18 cellular contexts compared by ENCODE assay signal in genomic region chr11:13011366-13012036, GRCh38. TPM values are rescaled to one million over a fixed set of nuclear protein-coding genes. Genes with fewer than 3 reads are reported as not detected.
DNase-seq lines count a peak whose midpoint lies in the region; ATAC-seq and TF ChIP-seq lines count a peak whose summit lies in the region.
"Had no signal": no experiment of that assay in that cellular context is flagged by ENCODE, and none has a peak within 500 bp of the region (broad histone marks: within the 10 kb centered on the region; RNA-seq: fewer than 3 reads in every experiment).

No MANE protein-coding gene starts in this region.

- H3K36me3 ChIP-seq in GM23338 (ENCODE audit: insufficient read depth) (no peaks in the 10 kb centered on the region), iPS-20b (ENCODE audit: insufficient read depth, low read depth, low read length) (no peaks in the 10 kb centered on the region), neuronal stem cell (replicated peaks in 1 of 2; ENCODE audit: control insufficient read depth in 2 of 2, insufficient read depth in 2 of 2, low read length in 2 of 2) (no peaks in the 10 kb centered on the region), testis (ENCODE audit: low read depth, missing control alignments) (no peaks in the 10 kb centered on the region)
- H3K36me3 ChIP-seq: ascending aorta had no signal

- no peak overlapping the region for H4K91ac ChIP-seq in neuronal stem cell (ENCODE audit: low read depth, low read length, poor library complexity)

- H3K27ac ChIP-seq in GM23338 (ENCODE audit: low read depth) (no peak overlapping the region), iPS-20b (ENCODE audit: low read length) (no peak overlapping the region), neuronal stem cell (replicated peaks; ENCODE audit: low read length) (no peak overlapping the region), testis (no peak overlapping the region)
- H3K27ac ChIP-seq: ascending aorta, C4-2B had no signal

- POLR2A ChIA-PET in WTC11 (lab: Charles Lee): no interaction called here

- peak overlapping the region; percentile 48 for H3K4me3 ChIP-seq in GM23338
- peak overlapping the region; percentile 76 for H3K4me3 ChIP-seq in iPS-20b (ENCODE audit: low read length)
- H3K4me3 ChIP-seq in neuronal stem cell (ENCODE audit: low read length in 2 of 2): peak overlapping the region; percentile 4 to 52
- H3K4me3 ChIP-seq in testis: peak overlapping the region in 1 of 2 donors; percentile 66

- no peak overlapping the region for H3K14ac ChIP-seq in neuronal stem cell (ENCODE audit: low read length)

- ATAC-seq in GM23338 (no peak), WTC11 (no peak)

- no peak overlapping the region for H4K8ac ChIP-seq in neuronal stem cell (ENCODE audit: low read depth, low read length)

- H3K4me1 ChIP-seq in GM23338 (ENCODE audit: insufficient read depth) (peaks cover 41% of the 10 kb centered on the region), iPS-20b (ENCODE audit: insufficient read depth, low read length) (peaks cover 34% of the 10 kb centered on the region), neuronal stem cell (ENCODE audit: control insufficient read depth in 2 of 2, insufficient read depth in 1 of 2, low read depth in 1 of 2, low read length in 2 of 2) (peaks cover 25 to 27% of the 10 kb centered on the region in 2 donors), testis (peaks cover 13% of the 10 kb centered on the region)

- H3K27me3 Mint-ChIP-seq in GM23338 (ENCODE audit: insufficient read depth, low read depth, poor library complexity): peaks cover 43% of the 10 kb centered on the region
- H3K27me3 Mint-ChIP-seq in WTC11 (ENCODE audit: low read depth): peaks cover 57% of the 10 kb centered on the region

- TF ChIP-seq POLR2A in testis (IDR thresholded peaks at IDR 0.05): no peak

- no peak overlapping the region for H2BK5ac ChIP-seq in neuronal stem cell (ENCODE audit: low read length)

- no peak overlapping the region for H2BK12ac ChIP-seq in neuronal stem cell (ENCODE audit: low read length)

- WGBS in neuronal stem cell (ENCODE audit: extremely low coverage in 2 of 2, insufficient read length in 2 of 2, insufficient replicate concordance in 1 of 2), 2 donors: no CpG with 5 or more reads among the region's 10 CpGs
- WGBS in testis, 2 donors: 17 to 26% methylated on average over 10 of the region's 10 CpGs

- 0 out of 2 replicates have a peak, but pooled peaks cover 5% of the 10 kb centered on the region for H4K20me1 ChIP-seq in GM23338 (replicated peaks; ENCODE audit: insufficient read depth)

- H3K4me3 Mint-ChIP-seq in GM23338: peak overlapping the region; percentile 77
- H3K4me3 Mint-ChIP-seq in WTC11: peak overlapping the region; percentile 81
- H3K4me3 Mint-ChIP-seq: HFFc6; stimulated activated naive CD8-positive, alpha-beta T cell treated with anti-CD3 and anti-CD28 coated beads, Interleukin-15, Interleukin-2, amounts not matched to agents 100 ng/mL and 50 ng/mL, for 24 hours had no signal

- H3K27ac Mint-ChIP-seq in GM23338: no peak overlapping the region
- H3K27ac Mint-ChIP-seq in WTC11: no peak overlapping the region
- H3K27ac Mint-ChIP-seq: HFFc6; stimulated activated naive CD8-positive, alpha-beta T cell treated with anti-CD3 and anti-CD28 coated beads, Interleukin-15, Interleukin-2, amounts not matched to agents 100 ng/mL and 50 ng/mL, for 24 hours had no signal

- H3K36me3 Mint-ChIP-seq in GM23338 (ENCODE audit: low read depth): peaks cover 9% of the 10 kb centered on the region; the same call in 2 of the 3 replicates
- peaks cover 5% of the 10 kb centered on the region for H3K36me3 Mint-ChIP-seq in WTC11

- peaks cover 4% of the 10 kb centered on the region; the same call in 1 of the 2 replicates for H3K9me2 ChIP-seq in GM23338 (ENCODE audit: insufficient read depth)

- H3K9ac ChIP-seq in iPS-20b (ENCODE audit: low read depth, low read length) (peak overlapping the region; percentile 52; the same call in 1 of the 2 replicates), neuronal stem cell (ENCODE audit: low read depth, low read length, poor library complexity) (no peak overlapping the region)

- H3K4me1 Mint-ChIP-seq in GM23338: peaks cover 55% of the 10 kb centered on the region
- H3K4me1 Mint-ChIP-seq in WTC11: peaks cover 61% of the 10 kb centered on the region

- no peak overlapping the region for H2BK120ac ChIP-seq in neuronal stem cell (ENCODE audit: low read depth, low read length)

- CTCF ChIA-PET in WTC11 (lab: Charles Lee): interaction anchor here (0.6 to 5.4 kb wide), 17 partner anchors 22 to 723 kb away, joined by 3 to 39 read pairs (median 3); no protein-coding TSS in a partner anchor

- no peak overlapping the region for H3K23ac ChIP-seq in neuronal stem cell (ENCODE audit: low read depth, low read length, poor library complexity)

- H3K4me2 ChIP-seq in GM23338: peak overlapping the region; percentile 89
- H3K4me2 ChIP-seq in neuronal stem cell (ENCODE audit: insufficient read depth, low read length, poor library complexity, severe bottlenecking): peak overlapping the region; percentile 36

- no peaks in the 10 kb centered on the region for H3K79me2 ChIP-seq in GM23338 (replicated peaks; ENCODE audit: insufficient read depth)

- no peak overlapping the region for H3K18ac ChIP-seq in neuronal stem cell (ENCODE audit: low read length)

- H3K9me3 ChIP-seq in iPS-20b (ENCODE audit: insufficient read depth, low read depth, low read length) (0 out of 2 replicates have a peak, but pooled peaks cover 3% of the 10 kb centered on the region), neuronal stem cell (replicated peaks in 1 of 2; ENCODE audit: control insufficient read depth in 2 of 2, insufficient read depth in 1 of 2, low read depth in 1 of 2, low read length in 2 of 2) (peaks cover under 1 to 21% of the 10 kb centered on the region in 2 donors), testis (no peaks in the 10 kb centered on the region)
- H3K9me3 ChIP-seq: ascending aorta had no signal

- DNase-seq in GM23338 (ENCODE audit: low spot score) (no peak), WTC11 (ENCODE audit: low spot score) (no peak), neuronal stem cell (ENCODE audit: low spot score) (no peak), amniotic stem cell (lab: John Stamatoyannopoulos, UW) (no peak), ecto neural progenitor cell (ENCODE audit: low spot score) (no peak), testis (no peak), NCI-H1417 (lab: John Stamatoyannopoulos, UW) (no peak)
- DNase-seq: activated CD4-positive, alpha-beta T cell treated with anti-CD3 and anti-CD28 coated beads for 4 hours; activated T-cell treated with anti-CD3 and anti-CD28 coated beads, Interleukin-2, amount 50 U/mL, for 48 hours; effector CD4-positive, alpha-beta T cell; HFFc6; NCI-H1092 treated with DMSO at 0.1 percent for 48 hours; NCI-H510A had no signal

- peak overlapping the region; percentile 10; the same call in 1 of the 2 replicates for H2AFZ ChIP-seq in GM23338
- H2AFZ ChIP-seq in neuronal stem cell (ENCODE audit: low read length): no peak overlapping the region

- peaks cover 3% of the 10 kb centered on the region; the same call in 2 of the 3 replicates for H3K9me3 Mint-ChIP-seq in GM23338
- H3K9me3 Mint-ChIP-seq in WTC11: peaks cover 4% of the 10 kb centered on the region; the same call in 1 of the 2 replicates
- H3K9me3 Mint-ChIP-seq: HFFc6 had no signal

- H2BK15ac ChIP-seq in neuronal stem cell (ENCODE audit: low read length): no peak overlapping the region

- peaks cover 58% of the 10 kb centered on the region for H3K27me3 ChIP-seq in GM23338 (ENCODE audit: insufficient read depth)
- peaks cover 72% of the 10 kb centered on the region for H3K27me3 ChIP-seq in iPS-20b (ENCODE audit: insufficient read depth, low read length)
- H3K27me3 ChIP-seq in neuronal stem cell (ENCODE audit: control insufficient read depth in 3 of 3, insufficient read depth in 3 of 3, low read depth in 1 of 3, low read length in 3 of 3): peaks cover 6 to 30% (median 14%) of the 10 kb centered on the region in 3 experiments
- H3K27me3 ChIP-seq in testis: no peaks in the 10 kb centered on the region

- TF ChIP-seq CTCF in GM23338 (conservative IDR thresholded peaks at IDR 0.05; ENCODE audit: low read depth in 2 of 2): no peak
- TF ChIP-seq CTCF in WTC11 (IDR thresholded peaks at IDR 0.05): no peak
- TF ChIP-seq CTCF in testis (IDR thresholded peaks at IDR 0.05): no peak

- H3F3A ChIP-seq in GM23338 (replicated peaks; ENCODE audit: low read depth): peaks cover 6% of the 10 kb centered on the region; the same call in 1 of the 2 replicates

- no peak overlapping the region for H2AK5ac ChIP-seq in neuronal stem cell (ENCODE audit: low read depth, low read length)

- no peak overlapping the region for H3K4ac ChIP-seq in neuronal stem cell (ENCODE audit: low read length)

- no peaks in the 10 kb centered on the region for H3K79me1 ChIP-seq in neuronal stem cell (ENCODE audit: low read depth, low read length)

- intact Hi-C loops in testis (cut with DNase I; ENCODE audit: low total_unique reads): no loop called here

TF ChIP-seq in GM23338, 12 proteins besides CTCF, POLR2A, EP300 and RAD21 (continues in another document):
- no peak for TF ChIP-seq JUNB (IDR thresholded peaks at IDR 0.05; ENCODE audit: unreplicated experiment)
- TF ChIP-seq ETS1 (IDR thresholded peaks at IDR 0.05): no peak

TF ChIP-seq in WTC11, 78 proteins besides CTCF, POLR2A, EP300 and RAD21 (continues in another document):
- TF ChIP-seq CBFB (CRISPR knock-in tag; IDR thresholded peaks at IDR 0.05; ENCODE audit: low read depth): no peak
- no peak for TF ChIP-seq OVOL2 (CRISPR knock-in tag; IDR thresholded peaks at IDR 0.05; ENCODE audit: borderline replicate concordance)
- no peak for TF ChIP-seq SMAD4 (CRISPR knock-in tag; IDR thresholded peaks at IDR 0.05)

RNA-seq across cellular contexts. Expression of gene RASSF10, which starts 2.4 kb away (rescaled TPM):
- total RNA-seq in GM23338 (2014; rRNA removed; shearing (Covaris generic)): 1.8 and 4.0 TPM in 2 replicates
- 0.13 and 0.52 TPM in 2 replicates for polyA plus RNA-seq in GM23338 (2016; fragmentation: Nextera tagmentation; extraction: Ambion mirVana)
- total RNA-seq in WTC11 (2021): 2.6 to 3.2 TPM (median 2.9 TPM) in 3 replicates
- 2.1 TPM for polyA plus RNA-seq in neuronal stem cell (2013, experiment 1 of 2)
- 2.2 TPM for polyA plus RNA-seq in neuronal stem cell (2013, experiment 2 of 2)
- total RNA-seq in testis: 1 to 10 TPM; 3.0 to 6.3 TPM
- polyA plus RNA-seq in testis (ENCODE audit: insufficient read depth, low read depth, low replicate concordance): 2.9 TPM
- total RNA-seq: ascending aorta; HFFc6; T-helper 1 cell treated with Interleukin-12 subunit alpha and Interleukin-12 subunit beta and Interleukin-4 antibody, amounts not matched to agents 30 ng/mL and 1 ng/mL, for 36 hours had no signal
